Comparison of ENCODE assay signal across 8 cellular contexts in the genomic region with DNA sequence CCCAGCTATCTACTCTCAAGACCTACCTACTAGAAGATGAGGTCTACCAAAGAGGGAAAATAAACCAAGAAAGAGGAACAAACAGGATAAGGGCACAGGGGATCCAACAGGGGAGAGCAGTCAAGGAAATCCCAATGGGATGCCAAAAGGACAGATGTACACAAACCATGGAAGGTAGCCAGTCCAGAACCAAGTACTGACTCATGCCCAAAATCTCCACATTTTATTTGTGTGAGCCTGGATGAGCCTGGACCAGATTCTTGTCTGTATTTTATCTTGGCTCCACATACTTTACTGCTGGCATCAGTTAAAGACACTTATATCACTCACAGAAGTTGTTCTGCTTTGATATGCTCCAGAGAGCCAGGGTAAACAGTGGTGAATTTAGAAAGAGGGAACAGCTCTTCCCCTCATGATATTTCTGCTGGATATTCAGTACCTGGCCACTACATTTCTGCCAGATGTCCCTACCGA. TPM values are rescaled to one million over a fixed set of nuclear protein-coding genes. Genes with fewer than 3 reads are reported as not detected.
DNase-seq lines count a peak whose midpoint lies in the region; ATAC-seq, FAIRE-seq and TF ChIP-seq lines count a peak whose summit lies in the region.
"Not testable (repeated sequence)": the region's sequence is repeated elsewhere in the genome, so short reads cannot be mapped to it uniquely, and the experiment has no call there.

No MANE protein-coding gene starts in this region.

- POLR2A ChIA-PET in endothelial cell of umbilical vein (lab: Charles Lee): not testable (repeated sequence)

- H2AFZ ChIP-seq in endothelial cell of umbilical vein (ENCODE audit: low read depth, low read length): not testable (repeated sequence)

- not testable (repeated sequence) for BruUV-seq in endothelial cell of umbilical vein (replicated peaks; lab: Mats Ljungman, UMichigan)

- H3K4me1 Mint-ChIP-seq in neural crest cell: peaks cover 51% of the 10 kb centered on the region

- H3K27ac Mint-ChIP-seq in neural crest cell (ENCODE audit: unreplicated experiment): peak overlapping the region; percentile 95

- H3K36me3 ChIP-seq in adipocyte (ENCODE audit: control insufficient read depth, insufficient read depth, low read length, severe bottlenecking); endothelial cell of umbilical vein (ENCODE audit: control insufficient read depth in 2 of 2, extremely low read depth in 1 of 2, insufficient read depth in 2 of 2, low read length in 2 of 2); right atrium auricular region; upper lobe of right lung: not testable (repeated sequence)

- not testable (repeated sequence) for TF ChIP-seq CTCF in endothelial cell of umbilical vein (IDR thresholded peaks at IDR 0.05; ENCODE audit: extremely low read depth in 1 of 2, insufficient read depth in 1 of 2, low read depth in 1 of 2, low read length in 2 of 2); right atrium auricular region (IDR thresholded peaks at IDR 0.05); neural crest cell (conservative IDR thresholded peaks at IDR 0.05); upper lobe of right lung (IDR thresholded peaks at IDR 0.05)

- H3K27me3 Mint-ChIP-seq in neural crest cell (ENCODE audit: low read depth): not testable (repeated sequence)

- DNase-seq in COLO829 (ENCODE audit: low spot score): peak; percentile 16
- DNase-seq in HCEC 1CT: peak; percentile 58
- DNase-seq in NCI-H1092 treated with DMSO at 0.1 percent for 48 hours (lab: John Stamatoyannopoulos, UW): peak; percentile 51
- peak; percentile 53 for DNase-seq in adipocyte (ENCODE audit: low read depth)
- peak; percentile 3 for DNase-seq in endothelial cell of umbilical vein (ENCODE audit: low read depth, low spot score)
- DNase-seq in right atrium auricular region (ENCODE audit: low spot score); neural crest cell (ENCODE audit: low read depth, low spot score); upper lobe of right lung: not testable (repeated sequence)

- H3K9me1 ChIP-seq in endothelial cell of umbilical vein (replicated peaks; ENCODE audit: control insufficient read depth, extremely low read depth, insufficient read depth, low read length): not testable (repeated sequence)

- H3K4me1 ChIP-seq in adipocyte (ENCODE audit: control insufficient read depth, insufficient read depth, low read length) (peaks cover 30% of the 10 kb centered on the region), endothelial cell of umbilical vein (ENCODE audit: control insufficient read depth, extremely low read depth, insufficient read depth, low read length) (peaks cover 24% of the 10 kb centered on the region), right atrium auricular region (peaks cover 0 to 14% of the 10 kb centered on the region in 2 donors)
- H3K4me1 ChIP-seq in upper lobe of right lung: not testable (repeated sequence)

- peaks cover 34% of the 10 kb centered on the region for H3K36me3 Mint-ChIP-seq in neural crest cell (ENCODE audit: low read depth)

- H3K27me3 ChIP-seq in adipocyte (replicated peaks; ENCODE audit: control insufficient read depth, insufficient read depth, low read length); endothelial cell of umbilical vein (ENCODE audit: control insufficient read depth in 2 of 2, insufficient read depth in 2 of 2, low read length in 2 of 2); right atrium auricular region; upper lobe of right lung: not testable (repeated sequence)

- H3K9me3 Mint-ChIP-seq in neural crest cell: not testable (repeated sequence)

- intact Hi-C loops in endothelial cell of umbilical vein (cut with micrococcal nuclease): loop anchor here (1.0 kb wide), 1 partner anchor 11 kb away; no protein-coding TSS in a partner anchor
- intact Hi-C loops in upper lobe of right lung (cut with DNase I): not testable (repeated sequence)

- H3K4me2 ChIP-seq in endothelial cell of umbilical vein (ENCODE audit: insufficient read depth, low read length): peak overlapping the region; percentile 3

- dilution Hi-C loops in endothelial cell of umbilical vein (cut with MboI; ENCODE audit: extremely low pct_ligation_motif_present, low sequenced_read_pairs): not testable (repeated sequence)

- not testable (repeated sequence) for H4K20me1 ChIP-seq in endothelial cell of umbilical vein (replicated peaks; ENCODE audit: control insufficient read depth, extremely low read depth, insufficient read depth, low read length)

- peak overlapping the region; percentile 20 for H3K9ac ChIP-seq in adipocyte (ENCODE audit: low read length)
- not testable (repeated sequence) for H3K9ac ChIP-seq in endothelial cell of umbilical vein (replicated peaks; ENCODE audit: extremely low read depth, insufficient read depth, low read length)

- CTCF ChIA-PET in endothelial cell of umbilical vein (lab: Charles Lee): interaction anchor here (1.2 to 2.0 kb wide), 2 partner anchors 11 to 34 kb away, joined by 5 to 9 read pairs; a partner anchor contains a TSS

- not testable (repeated sequence) for H3K9me3 ChIP-seq in adipocyte (ENCODE audit: control insufficient read depth, low read length); endothelial cell of umbilical vein (replicated peaks; ENCODE audit: control insufficient read depth, insufficient read depth, low read length); right atrium auricular region; upper lobe of right lung

- TF ChIP-seq POLR2A in endothelial cell of umbilical vein (IDR thresholded peaks at IDR 0.05; ENCODE audit: low read depth, low read length): not testable (repeated sequence)

- peak; percentile 47 for ATAC-seq in upper lobe of right lung

- peak overlapping the region; percentile 34 for H3K4me3 Mint-ChIP-seq in neural crest cell

- not testable (repeated sequence) for FAIRE-seq in endothelial cell of umbilical vein (lab: Jason Lieb, UNC)

- not testable (repeated sequence) for H3K79me2 ChIP-seq in endothelial cell of umbilical vein (ENCODE audit: control insufficient read depth, insufficient read depth, low read length)

- H3K27ac ChIP-seq in endothelial cell of umbilical vein (ENCODE audit: insufficient read depth, low read depth, low read length): peak overlapping the region; percentile 85
- H3K27ac ChIP-seq in right atrium auricular region: peak overlapping the region; percentile 12 to 32
- H3K27ac ChIP-seq in upper lobe of right lung: not testable (repeated sequence)

- peak overlapping the region; percentile 10 for H3K4me3 ChIP-seq in adipocyte (ENCODE audit: low read length)
- H3K4me3 ChIP-seq in endothelial cell of umbilical vein (replicated peaks in 1 of 3; ENCODE audit: insufficient read depth in 1 of 3, low read depth in 1 of 3, low read length in 3 of 3); right atrium auricular region; upper lobe of right lung: not testable (repeated sequence)

RNA-seq across cellular contexts. Expression of a gene that starts 34.1 kb away (rescaled TPM):
- total RNA-seq in endothelial cell of umbilical vein: 53.1 and 60.7 TPM in 2 replicates
- 23.9 and 30.9 TPM in 2 replicates for polyA plus RNA-seq in endothelial cell of umbilical vein
- 23.7 and 23.8 TPM in 2 replicates for polyA plus RNA-seq in endothelial cell of umbilical vein (2011; cell fraction: cytosol; rRNA removed)
- polyA plus RNA-seq in endothelial cell of umbilical vein (2011; cell fraction: nucleus; rRNA removed): 20.5 and 30.7 TPM in 2 replicates
- polyA plus RNA-seq in endothelial cell of umbilical vein (2012): 42.5 and 56.7 TPM in 2 replicates
- polyA minus RNA-seq in endothelial cell of umbilical vein: 47.5 and 54.2 TPM in 2 replicates
- 20.3 TPM for polyA minus RNA-seq in endothelial cell of umbilical vein (2011; cell fraction: cytosol; rRNA and poly(A)+ RNA removed)
- 33.5 and 50.9 TPM in 2 replicates for polyA minus RNA-seq in endothelial cell of umbilical vein (2011; cell fraction: nucleus; rRNA and poly(A)+ RNA removed)
- total RNA-seq in right atrium auricular region: 10 to 100 TPM; 19.5 to 21.5 TPM
- 34.3 and 37.4 TPM in 2 replicates for total RNA-seq in neural crest cell
- total RNA-seq in upper lobe of right lung: 52.0 TPM
